8 cellular contexts compared by ENCODE assay signal in the genomic region with DNA sequence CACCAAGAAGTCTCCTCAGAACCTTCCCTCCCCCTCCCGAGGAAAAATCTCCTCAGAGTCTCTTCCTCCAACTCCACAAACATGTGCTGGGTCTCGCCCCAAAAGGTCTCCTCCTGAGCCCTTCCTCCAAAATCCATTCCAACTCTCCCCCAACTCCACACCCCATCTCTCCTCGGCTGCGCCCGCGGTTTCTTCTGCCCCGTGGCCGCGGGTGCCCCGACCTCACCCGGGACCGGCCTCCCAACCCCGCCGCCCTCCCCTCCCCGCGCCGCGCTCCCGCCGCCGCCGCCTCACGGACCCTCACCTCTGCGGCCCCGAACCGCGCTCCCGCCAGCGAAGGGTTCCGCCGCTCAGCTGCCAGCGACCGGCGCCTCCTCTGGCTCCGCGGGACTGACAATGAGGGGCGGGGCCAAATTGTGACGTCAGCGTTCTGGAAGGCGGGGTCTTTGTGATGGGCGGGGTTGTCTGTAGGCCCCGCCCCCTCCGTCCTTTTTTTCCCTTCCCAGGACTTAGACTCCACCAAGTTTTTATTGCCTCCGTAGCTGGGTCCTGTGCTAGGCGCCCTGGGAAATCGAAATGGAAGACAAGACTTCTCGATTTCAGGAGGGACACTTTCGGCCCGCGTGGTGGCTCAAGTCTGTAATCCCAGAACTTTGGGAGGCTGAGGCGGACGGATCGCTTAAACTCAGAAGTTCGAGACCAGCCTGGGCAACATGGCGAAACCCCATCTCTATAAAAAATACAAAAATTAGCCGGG. TPM values are rescaled to one million over a fixed set of nuclear protein-coding genes. Genes with fewer than 3 reads are reported as not detected.
DNase-seq lines count a peak whose midpoint lies in the region; ATAC-seq and TF ChIP-seq lines count a peak whose summit lies in the region.

Gene LUZP1 (minus strand): TSS at position 395 of the 757 bp plus-strand sequence.

- H3K4me1 ChIP-seq in HUES48 (ENCODE audit: control insufficient read depth, insufficient read depth, low read length) (peaks cover 14% of the 10 kb centered on the region), PC-3 (ENCODE audit: insufficient read depth, low read length) (peaks cover 12% of the 10 kb centered on the region; the same call in 1 of the 2 replicates), mucosa of descending colon (ENCODE audit: low read depth) (peaks cover 31% of the 10 kb centered on the region)

- no peak for DNase-seq in AG09309 (ENCODE audit: low read depth)
- DNase-seq in GM19238 (ENCODE audit: insufficient read length, low spot score) = peak; percentile 79
- DNase-seq in PC-3 = peak; percentile 82
- peak; percentile 87 for DNase-seq in activated T-cell treated with anti-CD3 and anti-CD28 coated beads, Interleukin-2, amount 50 U/mL, for 1 hour
- DNase-seq in epithelial cell of esophagus (ENCODE audit: low read depth) = peak; percentile 90
- peak; percentile 91 to 93 (median 91) for DNase-seq in mucosa of descending colon
- peak; percentile 88 to 89 for DNase-seq in stimulated activated CD8-positive, alpha-beta memory T cell treated with anti-CD3 and anti-CD28 coated beads, Interleukin-4, amount 100 ng/mL, for 1 hour (ENCODE audit: low read depth in 2 of 2, low spot score in 1 of 2)

- TF ChIP-seq CTCF in AG09309 (IDR thresholded peaks at IDR 0.05; ENCODE audit: control insufficient read depth, insufficient read depth, low read depth, low read length, missing control alignments) (no peak), PC-3 (conservative IDR thresholded peaks at IDR 0.05; ENCODE audit: low read depth, low read length) (no peak), epithelial cell of esophagus (IDR thresholded peaks at IDR 0.05; ENCODE audit: insufficient read depth, low read depth, low read length, missing control alignments) (no peak), mucosa of descending colon (IDR thresholded peaks at IDR 0.05) (no peak)

- ATAC-seq in PC-3 (peak; percentile 74), mucosa of descending colon (peak; percentile 93)

- H3K36me3 ChIP-seq in HUES48 (ENCODE audit: control insufficient read depth, insufficient read depth, low read length) (no peaks in the 10 kb centered on the region), PC-3 (ENCODE audit: low read depth, low read length) (no peaks in the 10 kb centered on the region), mucosa of descending colon (ENCODE audit: low read depth) (no peaks in the 10 kb centered on the region)

- H3K27me3 ChIP-seq in HUES48 (ENCODE audit: control insufficient read depth, insufficient read depth, low read length) (no peaks in the 10 kb centered on the region), PC-3 (ENCODE audit: low read length) (no peaks in the 10 kb centered on the region)

- peak within 1 kb of the TSS; percentile 88 for H3K27ac ChIP-seq in HUES48 (ENCODE audit: low read depth, low read length)
- H3K27ac ChIP-seq in PC-3 (ENCODE audit: low read length) = peak within 1 kb of the TSS; percentile 61

- POLR2A ChIA-PET in PC-3 (lab: Charles Lee; ENCODE audit: unreplicated experiment) = interaction anchor here (0.6 kb wide), 4 partner anchors 66 to 391 kb away, joined by 3 to 20 read pairs (median 6); partner anchors contain the start of gene ID3

- no peaks in the 10 kb centered on the region for H3K9me2 ChIP-seq in PC-3 (replicated peaks; ENCODE audit: low read length)

- H3K4me3 ChIP-seq in AG09309 (ENCODE audit: control insufficient read depth, low read depth, low read length) (peak within 1 kb of the TSS; percentile 93), HUES48 (ENCODE audit: low read depth, low read length) (peak within 1 kb of the TSS; percentile 71), PC-3 (ENCODE audit: low read length) (peak within 1 kb of the TSS; percentile 98), epithelial cell of esophagus (ENCODE audit: low read length) (peak within 1 kb of the TSS; percentile 95), mucosa of descending colon (peak within 1 kb of the TSS; percentile 65)

- CTCF ChIA-PET in PC-3 (lab: Charles Lee) = interaction anchor here (0.6 kb wide), 1 partner anchor 70 kb away, joined by 3 read pairs; no protein-coding TSS in a partner anchor

- H3K9ac ChIP-seq in HUES48 (ENCODE audit: low read depth, low read length) (peak within 1 kb of the TSS; percentile 90), PC-3 (ENCODE audit: low read length) (peak within 1 kb of the TSS; percentile 85)

- no peaks in the 10 kb centered on the region for H3F3A ChIP-seq in PC-3 (ENCODE audit: low read length, unreplicated experiment)

- peak within 1 kb of the TSS; percentile 80 for H3K4me2 ChIP-seq in PC-3 (ENCODE audit: low read length)

- no TSS peak for BruUV-seq in PC-3 (replicated peaks; lab: Mats Ljungman, UMichigan)

- H3K79me2 ChIP-seq in PC-3 (ENCODE audit: low read length) = peaks cover 46% of the 10 kb centered on the region

- intact Hi-C loops in PC-3 (cut with micrococcal nuclease) = loop anchor here (5.0 kb wide), 1 partner anchor 66 kb away; no protein-coding TSS in a partner anchor
- intact Hi-C loops in mucosa of descending colon (cut with DNase I, micrococcal nuclease) = loop anchor here in 1 of 2 donors (5.0 kb wide), 1 partner anchor 66 kb away; no protein-coding TSS in a partner anchor

- H3K9me3 ChIP-seq in HUES48 (ENCODE audit: control insufficient read depth, insufficient read depth, low read length) (no peaks in the 10 kb centered on the region), PC-3 (ENCODE audit: low read length) (no peaks in the 10 kb centered on the region), mucosa of descending colon (no peaks in the 10 kb centered on the region)

- peak within 1 kb of the TSS; percentile 52 for H2AFZ ChIP-seq in PC-3 (ENCODE audit: low read length)

- peaks cover 35% of the 10 kb centered on the region for H4K20me1 ChIP-seq in PC-3 (ENCODE audit: low read length)

RNA-seq across cellular contexts. Expression of gene LUZP1, which starts in this region (rescaled TPM):
- 17.5 and 17.8 TPM in 2 replicates for total RNA-seq in PC-3 (2014; rRNA removed)
- 10 to 100 TPM; 48.4 to 57.7 (median 52.0) TPM for total RNA-seq in mucosa of descending colon
